In genomic region chr7:134210227-134210626, GRCh38 we compare ENCODE assay signal across 28 cellular contexts.
"Had no signal": no experiment of that assay in that cellular context is flagged by ENCODE, and none has a peak within 500 bp of the region (broad histone marks: within the 10 kb centered on the region; RNA-seq: fewer than 3 reads in every experiment).

No MANE protein-coding gene starts in this region.

- FAIRE-seq: colon, endometrium, endothelial cell of umbilical vein, frontal cortex had no signal

- ATAC-seq: effector memory CD8-positive, alpha-beta T cell; esophagus mucosa; foreskin keratinocyte; gastrocnemius medialis; gastroesophageal sphincter; heart left ventricle; heart right ventricle had no signal

- DNase-seq: colonic mucosa; cortex of kidney; dermis blood vessel endothelial cell; dorsolateral prefrontal cortex; effector CD4-positive, alpha-beta T cell; effector CD8-positive, alpha-beta T cell; effector memory CD4-positive, alpha-beta T cell; effector memory CD8-positive, alpha-beta T cell; endodermal cell; erythroblast; esophagus squamous epithelium; foreskin fibroblast; foreskin keratinocyte; foreskin melanocyte; gastrocnemius medialis; glutamatergic neuron; head of caudate nucleus; heart left ventricle; heart right ventricle had no signal

- H3K27ac ChIP-seq: colonic mucosa, coronary artery, dorsolateral prefrontal cortex, epithelial cell of prostate, esophagus muscularis mucosa, esophagus squamous epithelium, foreskin keratinocyte, gastrocnemius medialis, gastroesophageal sphincter, heart left ventricle, heart right ventricle had no signal

- H3K9me3 ChIP-seq: colonic mucosa, esophagus muscularis mucosa, esophagus squamous epithelium, gastrocnemius medialis, gastroesophageal sphincter, heart left ventricle, heart right ventricle had no signal

- H3K9me3 Mint-ChIP-seq: effector memory CD8-positive, alpha-beta T cell; endodermal cell had no signal

- H3K36me3 ChIP-seq: colonic mucosa, esophagus muscularis mucosa, esophagus squamous epithelium, gastrocnemius medialis, gastroesophageal sphincter, heart left ventricle, heart right ventricle had no signal

- H3K27ac Mint-ChIP-seq: effector memory CD8-positive, alpha-beta T cell; endodermal cell had no signal

- H3K27me3 ChIP-seq: colonic mucosa, dorsolateral prefrontal cortex, esophagus muscularis mucosa, esophagus squamous epithelium, foreskin keratinocyte, gastrocnemius medialis, gastroesophageal sphincter, heart left ventricle had no signal

- H3K4me1 ChIP-seq: colonic mucosa, esophagus muscularis mucosa, esophagus squamous epithelium, foreskin keratinocyte, gastrocnemius medialis, gastroesophageal sphincter, heart left ventricle had no signal

- H3K4me3 Mint-ChIP-seq: effector memory CD8-positive, alpha-beta T cell; endodermal cell had no signal

- H3K4me3 ChIP-seq: colonic mucosa, coronary artery, dorsolateral prefrontal cortex, esophagus muscularis mucosa, esophagus squamous epithelium, gastrocnemius medialis, gastroesophageal sphincter, heart left ventricle, heart right ventricle had no signal
